ENCODE assay signal across 8 cellular contexts in genomic region chr3:37308247-37308646, GRCh38.
A peak's percentile ranks its signal among the peaks of the same experiment; 100 is the strongest.
DNase-seq lines count a peak whose midpoint lies in the region; ATAC-seq and TF ChIP-seq lines count a peak whose summit lies in the region.

No MANE protein-coding gene starts in this region.

- POLR2A ChIA-PET in A673 (lab: Charles Lee; ENCODE audit: low non-redundant PET) (no interaction called here), RWPE1 (lab: Yijun Ruan, JAX; ENCODE audit: low non-redundant PET) (no interaction called here)

- CTCF ChIA-PET in A673 (lab: Charles Lee) (no interaction called here), RWPE1 (lab: Yijun Ruan, JAX) (no interaction called here)

- H3K4me3 ChIP-seq in A673 (ENCODE audit: low read depth, low read length, poor library complexity, severe bottlenecking) (no peak overlapping the region), upper lobe of left lung (no peak overlapping the region)

- TF ChIP-seq EP300 in upper lobe of left lung (IDR thresholded peaks at IDR 0.05): no peak

- intact Hi-C loops in A673 (cut with micrococcal nuclease; ENCODE audit: unreplicated experiment): no loop called here

- TF ChIP-seq CTCF in A673 (conservative IDR thresholded peaks at IDR 0.05; ENCODE audit: low read depth, low read length) (peak; percentile 47), GM12872 (IDR thresholded peaks at IDR 0.05; ENCODE audit: insufficient read depth, low read depth, low read length) (0 out of 3 replicates have a peak, but pooled peaks have one; percentile 5), RWPE1 (conservative IDR thresholded peaks at IDR 0.05; ENCODE audit: low read depth) (0 out of 2 replicates have a peak, but pooled peaks have one; percentile 12), upper lobe of left lung (IDR thresholded peaks at IDR 0.05) (peak in 2 of 6 experiments; percentile 10 to 31)

- peak; percentile 53 for DNase-seq in A673 (ENCODE audit: low spot score)
- peak; percentile 11 for DNase-seq in RWPE1 (ENCODE audit: low spot score)
- DNase-seq in germinal center (ENCODE audit: low spot score): peak; percentile 19
- no peak for DNase-seq in upper lobe of left lung
- DNase-seq in activated CD4-positive, alpha-beta T cell treated with anti-CD3 and anti-CD28 coated beads, Interleukin-2, amount 50 U/mL, for 1 hour: no peak
- DNase-seq in OCI-M2 (lab: John Stamatoyannopoulos, UW; ENCODE audit: unreplicated experiment): no peak

- BruUV-seq in A673 (replicated peaks; lab: Mats Ljungman, UMichigan): no TSS peak

- H3K4me1 ChIP-seq in A673 (ENCODE audit: insufficient read depth, low read length, poor library complexity, severe bottlenecking) (no peaks in the 10 kb centered on the region), upper lobe of left lung (peaks cover 0 to 15% (median 11%) of the 10 kb centered on the region in 4 donors)

- no peak overlapping the region for H3K27ac ChIP-seq in A673 (ENCODE audit: low read depth, low read length, poor library complexity, severe bottlenecking)
- H3K27ac ChIP-seq in RWPE1: no peak overlapping the region
- H3K27ac ChIP-seq in upper lobe of left lung: no peak overlapping the region

- no peaks in the 10 kb centered on the region for H3K36me3 ChIP-seq in A673 (ENCODE audit: insufficient read depth, low read length, poor library complexity, severe bottlenecking)
- H3K36me3 ChIP-seq in upper lobe of left lung: peaks cover 0 to 30% (median 4%) of the 10 kb centered on the region in 4 donors

- 68 to 70% methylated on average over 2 of the region's 2 CpGs for WGBS in upper lobe of left lung, 2 donors

- no peak for ATAC-seq in upper lobe of left lung (ENCODE audit: low FRiP score in 2 of 2)
- no peak for ATAC-seq in GM18867 (IDR thresholded peaks at IDR 0.05; ENCODE audit: unreplicated experiment)

- no peak for TF ChIP-seq POLR2A in upper lobe of left lung (IDR thresholded peaks at IDR 0.05)

- H3K27me3 ChIP-seq in A673 (replicated peaks; ENCODE audit: insufficient read depth, low read depth, low read length, poor library complexity) (no peaks in the 10 kb centered on the region), upper lobe of left lung (no peaks in the 10 kb centered on the region)

- H3K9me3 ChIP-seq in A673 (ENCODE audit: low read depth, low read length, poor library complexity, severe bottlenecking): no peaks in the 10 kb centered on the region
- H3K9me3 ChIP-seq in upper lobe of left lung: no peaks in the 10 kb centered on the region

Comparison
In these comparisons a context has a peak if more than half of its experiments do, and no peak if none do; other contexts are left out.
1. DNase-seq: peak in A673 (single experiment), RWPE1 (single experiment) and germinal center (single experiment); none in upper lobe of left lung (0 of 2), activated CD4-positive, alpha-beta T cell treated with anti-CD3 and anti-CD28 coated beads, Interleukin-2, amount 50 U/mL, for 1 hour (single experiment) and OCI-M2 (single experiment).